Comparison of ENCODE assay signal across 15 cellular contexts in genomic region chr4:152278172-152278504, GRCh38.
A peak's percentile ranks its signal among the peaks of the same experiment; 100 is the strongest.
DNase-seq lines count a peak whose midpoint lies in the region; ATAC-seq lines count a peak whose summit lies in the region.
"Had no signal": no experiment of that assay in that cellular context is flagged by ENCODE, and none has a peak within 500 bp of the region (broad histone marks: within the 10 kb centered on the region; RNA-seq: fewer than 3 reads in every experiment).

No MANE protein-coding gene starts in this region.

- no peak overlapping the region for H3K4me3 Mint-ChIP-seq in activated T-cell treated with anti-CD3 and anti-CD28 coated beads, Interleukin-2, amount 50 U/mL, for 72 hours
- H3K4me3 Mint-ChIP-seq: activated naive CD4-positive, alpha-beta T cell treated with anti-CD3 and anti-CD28 coated beads, Interleukin-2, amount 50 U/mL, for 24 hours; neural crest cell had no signal

- peak overlapping the region; percentile 28 for H2AK5ac ChIP-seq in mesenchymal stem cell (ENCODE audit: low read length, severe bottlenecking)

- ATAC-seq in GM19035 (IDR thresholded peaks at IDR 0.05; ENCODE audit: unreplicated experiment) (peak; percentile 22), HG02588 (IDR thresholded peaks at IDR 0.05; ENCODE audit: unreplicated experiment) (peak; percentile 36), HG03442 (IDR thresholded peaks at IDR 0.05; ENCODE audit: unreplicated experiment) (peak; percentile 31)
- no peak for ATAC-seq in activated T-cell treated with anti-CD3 and anti-CD28 coated beads, Interleukin-2, amount 50 U/mL, for 72 hours (replicated peaks in 1 of 2)

- no peak overlapping the region for H2BK15ac ChIP-seq in mesenchymal stem cell (ENCODE audit: low read depth, poor library complexity, severe bottlenecking)

- H3K79me1 ChIP-seq in mesenchymal stem cell (replicated peaks; ENCODE audit: low read length, poor library complexity, severe bottlenecking), result no peaks in the 10 kb centered on the region

- no peak for DNase-seq in mesenchymal stem cell
- DNase-seq in NCI-H187 (lab: John Stamatoyannopoulos, UW), result no peak
- DNase-seq in NCI-H1417 treated with DMSO at 0.1 percent for 48 hours (lab: John Stamatoyannopoulos, UW), result no peak
- DNase-seq in activated T-cell treated with anti-CD3 and anti-CD28 coated beads, Interleukin-2, amount 50 U/mL, for 72 hours, result no peak
- no peak for DNase-seq in activated CD8-positive, alpha-beta memory T cell treated with anti-CD3 and anti-CD28 coated beads for 24 hours
- DNase-seq: NCI-H146; NK-92 treated with Interleukin-12 subunit alpha and Interleukin-12 subunit beta, amount 100 ng/mL, for 24 hours; stimulated activated CD8-positive, alpha-beta memory T cell treated with anti-CD3 and anti-CD28 coated beads, Interleukin-4, amount 100 ng/mL, for 48 hours had no signal

- H3K4me3 ChIP-seq in mesenchymal stem cell (ENCODE audit: insufficient read depth in 1 of 2, low read depth in 1 of 2, low read length in 2 of 2), result no peak overlapping the region
- H3K4me3 ChIP-seq: BLaER1 treated with 17β-estradiol and CSF1 and Interleukin-3, amounts not matched to agents 10 nM and 100 nM; vagina had no signal

- no peak overlapping the region for H3K23ac ChIP-seq in mesenchymal stem cell (ENCODE audit: low read length in 2 of 2)

- H2AFZ ChIP-seq in mesenchymal stem cell (ENCODE audit: low read depth, low read length), result no peak overlapping the region

- H2BK120ac ChIP-seq in mesenchymal stem cell (ENCODE audit: low read depth, low read length), result no peak overlapping the region

- no peak overlapping the region for H3K14ac ChIP-seq in mesenchymal stem cell (ENCODE audit: low read length in 2 of 2)

- peaks cover 36% of the 10 kb centered on the region for H3K4me1 Mint-ChIP-seq in activated T-cell treated with anti-CD3 and anti-CD28 coated beads, Interleukin-2, amount 50 U/mL, for 72 hours (ENCODE audit: low read depth)

- no peaks in the 10 kb centered on the region for H3K9me3 Mint-ChIP-seq in activated T-cell treated with anti-CD3 and anti-CD28 coated beads, Interleukin-2, amount 50 U/mL, for 72 hours
- H3K9me3 Mint-ChIP-seq: activated naive CD4-positive, alpha-beta T cell treated with anti-CD3 and anti-CD28 coated beads, Interleukin-2, amount 50 U/mL, for 24 hours; neural crest cell had no signal

- peak overlapping the region in 1 of 2 experiments; percentile 71 for H3K18ac ChIP-seq in mesenchymal stem cell (ENCODE audit: low read depth in 1 of 2, low read length in 2 of 2)

- H3K4me1 ChIP-seq in mesenchymal stem cell (ENCODE audit: control insufficient read depth, insufficient read depth, low read depth, low read length), result peaks cover 22% of the 10 kb centered on the region
- H3K4me1 ChIP-seq: vagina had no signal

- H3K27me3 Mint-ChIP-seq in activated T-cell treated with anti-CD3 and anti-CD28 coated beads, Interleukin-2, amount 50 U/mL, for 72 hours (ENCODE audit: low read depth), result no peaks in the 10 kb centered on the region
- H3K27me3 Mint-ChIP-seq: activated naive CD4-positive, alpha-beta T cell treated with anti-CD3 and anti-CD28 coated beads, Interleukin-2, amount 50 U/mL, for 24 hours had no signal

- H2BK5ac ChIP-seq in mesenchymal stem cell (ENCODE audit: low read depth, low read length, poor library complexity, severe bottlenecking), result no peak overlapping the region

- H2BK12ac ChIP-seq in mesenchymal stem cell (ENCODE audit: low read length in 2 of 2), result peak overlapping the region; percentile 20 to 23

- H3K27ac Mint-ChIP-seq in activated T-cell treated with anti-CD3 and anti-CD28 coated beads, Interleukin-2, amount 50 U/mL, for 72 hours, result no peak overlapping the region
- H3K27ac Mint-ChIP-seq: activated naive CD4-positive, alpha-beta T cell treated with anti-CD3 and anti-CD28 coated beads, Interleukin-2, amount 50 U/mL, for 24 hours had no signal

- no peak overlapping the region for H3K27ac ChIP-seq in mesenchymal stem cell (ENCODE audit: low read length, poor library complexity, severe bottlenecking)
- H3K27ac ChIP-seq: BLaER1 treated with 17β-estradiol and CSF1 and Interleukin-3, amounts not matched to agents 10 nM and 100 nM; vagina had no signal

- no peaks in the 10 kb centered on the region for H3K9me3 ChIP-seq in mesenchymal stem cell (ENCODE audit: control insufficient read depth, low read length)
- H3K9me3 ChIP-seq: vagina had no signal

- H3K27me3 ChIP-seq in mesenchymal stem cell (ENCODE audit: control insufficient read depth in 1 of 2, insufficient read depth in 1 of 2, low read length in 2 of 2), result no peaks in the 10 kb centered on the region
- H3K27me3 ChIP-seq: BLaER1 treated with 17β-estradiol and CSF1 and Interleukin-3, amounts not matched to agents 10 nM and 100 nM; vagina had no signal

- H3K4ac ChIP-seq in mesenchymal stem cell (ENCODE audit: low read depth in 1 of 2, low read length in 2 of 2), result no peak overlapping the region

- no peaks in the 10 kb centered on the region for H3K36me3 Mint-ChIP-seq in activated T-cell treated with anti-CD3 and anti-CD28 coated beads, Interleukin-2, amount 50 U/mL, for 72 hours (ENCODE audit: insufficient read depth in 2 of 2)
- H3K36me3 Mint-ChIP-seq: activated naive CD4-positive, alpha-beta T cell treated with anti-CD3 and anti-CD28 coated beads, Interleukin-2, amount 50 U/mL, for 24 hours had no signal

- no peaks in the 10 kb centered on the region for H3K36me3 ChIP-seq in mesenchymal stem cell (ENCODE audit: control insufficient read depth in 1 of 2, insufficient read depth in 2 of 2, low read depth in 1 of 2, low read length in 2 of 2)
- H3K36me3 ChIP-seq: BLaER1 treated with 17β-estradiol and CSF1 and Interleukin-3, amounts not matched to agents 10 nM and 100 nM; vagina had no signal

- no peak overlapping the region for H3K4me2 ChIP-seq in mesenchymal stem cell (ENCODE audit: low read length, poor library complexity, severe bottlenecking)
- H3K4me2 ChIP-seq: BLaER1 treated with 17β-estradiol and CSF1 and Interleukin-3, amounts not matched to agents 10 nM and 100 nM had no signal

- H4K8ac ChIP-seq in mesenchymal stem cell (ENCODE audit: low read length), result no peak overlapping the region

- H4K91ac ChIP-seq in mesenchymal stem cell (ENCODE audit: low read length), result no peak overlapping the region

- no peak overlapping the region for H3K9ac ChIP-seq in mesenchymal stem cell (ENCODE audit: low read length)
- H3K9ac ChIP-seq: BLaER1 treated with 17β-estradiol and CSF1 and Interleukin-3, amounts not matched to agents 10 nM and 100 nM had no signal

Comparison
In these comparisons a context has a peak if more than half of its experiments do, and no peak if none do; other contexts are left out.
1. ATAC-seq: peak in GM19035 (single experiment), HG02588 (single experiment) and HG03442 (single experiment); none in activated T-cell treated with anti-CD3 and anti-CD28 coated beads, Interleukin-2, amount 50 U/mL, for 72 hours (0 of 2).